1 cellular context compared by ENCODE assay signal in the genomic region with DNA sequence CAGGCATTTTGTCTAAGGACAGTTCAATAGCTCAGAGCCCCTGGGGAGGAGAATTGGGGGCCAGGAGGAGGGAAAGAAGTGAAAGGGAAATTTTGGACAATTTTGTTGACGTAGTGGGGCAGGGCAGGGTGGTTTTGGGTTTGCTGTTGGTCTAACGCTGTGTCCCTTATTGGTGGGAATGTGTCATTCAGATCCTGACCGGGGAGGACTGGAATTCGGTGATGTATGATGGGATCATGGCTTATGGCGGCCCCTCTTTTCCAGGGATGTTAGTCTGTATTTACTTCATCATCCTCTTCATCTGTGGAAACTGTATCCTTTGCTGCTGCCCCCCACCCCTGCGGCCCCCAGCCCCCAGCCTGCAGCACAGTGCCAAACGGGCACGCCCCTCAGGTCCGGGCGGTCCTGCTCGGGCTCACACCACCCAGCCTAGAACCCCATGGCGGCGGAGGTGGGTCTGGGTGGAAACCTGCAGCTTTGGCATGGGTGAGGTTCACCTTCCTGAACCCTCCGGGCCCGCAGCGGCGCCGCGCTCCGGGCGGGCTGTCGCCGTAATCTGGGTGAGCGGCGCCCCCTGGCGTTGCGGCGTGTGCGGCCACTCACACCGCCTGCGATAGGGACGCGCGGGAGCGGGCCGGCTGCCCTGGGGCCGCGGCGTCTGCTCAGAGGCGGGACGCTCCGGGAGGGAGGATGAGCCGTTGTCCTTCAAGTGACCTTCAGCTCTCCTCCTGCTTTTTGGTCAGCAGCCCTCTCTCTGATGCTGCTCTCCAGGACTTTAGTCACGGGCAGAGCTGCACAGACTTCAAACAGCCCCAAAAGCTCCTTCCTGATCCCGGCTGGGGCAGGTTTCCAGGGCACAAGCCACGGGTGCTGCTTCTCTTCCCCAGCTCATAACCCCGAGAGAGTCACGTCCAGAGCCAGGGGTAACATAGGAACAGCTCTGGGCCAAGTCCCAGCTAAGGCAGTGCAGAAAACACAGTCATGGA.
TF ChIP-seq lines count a peak whose summit lies in the region.

No MANE protein-coding gene starts in this region.

TF ChIP-seq in HepG2, 621 proteins besides CTCF, POLR2A, EP300 and RAD21 (continued from another document):
- TF ChIP-seq ZBTB14 (CRISPR knock-in tag; IDR thresholded peaks at IDR 0.05): peak; percentile 35; the same call in 1 of the 2 replicates
- no peak for TF ChIP-seq ZBTB42 (CRISPR knock-in tag; IDR thresholded peaks at IDR 0.05)
- no peak for TF ChIP-seq PHF8 (CRISPR knock-in tag; IDR thresholded peaks at IDR 0.05)
- no peak for TF ChIP-seq RCOR2 (CRISPR knock-in tag; IDR thresholded peaks at IDR 0.05)
- TF ChIP-seq SETDB1 (CRISPR knock-in tag; IDR thresholded peaks at IDR 0.05; ENCODE audit: borderline replicate concordance): no peak
- TF ChIP-seq YEATS4 (CRISPR knock-in tag; IDR thresholded peaks at IDR 0.05; ENCODE audit: borderline replicate concordance): no peak
- TF ChIP-seq ZNF20 (CRISPR knock-in tag; IDR thresholded peaks at IDR 0.05): no peak
- TF ChIP-seq KLF6 (CRISPR knock-in tag; IDR thresholded peaks at IDR 0.05): no peak
- no peak for TF ChIP-seq RELA (CRISPR knock-in tag; IDR thresholded peaks at IDR 0.05)
- no peak for TF ChIP-seq MAFG (CRISPR knock-in tag; IDR thresholded peaks at IDR 0.05)
- no peak for TF ChIP-seq FLYWCH1 (CRISPR knock-in tag; IDR thresholded peaks at IDR 0.05)
- TF ChIP-seq, protein P1, sequence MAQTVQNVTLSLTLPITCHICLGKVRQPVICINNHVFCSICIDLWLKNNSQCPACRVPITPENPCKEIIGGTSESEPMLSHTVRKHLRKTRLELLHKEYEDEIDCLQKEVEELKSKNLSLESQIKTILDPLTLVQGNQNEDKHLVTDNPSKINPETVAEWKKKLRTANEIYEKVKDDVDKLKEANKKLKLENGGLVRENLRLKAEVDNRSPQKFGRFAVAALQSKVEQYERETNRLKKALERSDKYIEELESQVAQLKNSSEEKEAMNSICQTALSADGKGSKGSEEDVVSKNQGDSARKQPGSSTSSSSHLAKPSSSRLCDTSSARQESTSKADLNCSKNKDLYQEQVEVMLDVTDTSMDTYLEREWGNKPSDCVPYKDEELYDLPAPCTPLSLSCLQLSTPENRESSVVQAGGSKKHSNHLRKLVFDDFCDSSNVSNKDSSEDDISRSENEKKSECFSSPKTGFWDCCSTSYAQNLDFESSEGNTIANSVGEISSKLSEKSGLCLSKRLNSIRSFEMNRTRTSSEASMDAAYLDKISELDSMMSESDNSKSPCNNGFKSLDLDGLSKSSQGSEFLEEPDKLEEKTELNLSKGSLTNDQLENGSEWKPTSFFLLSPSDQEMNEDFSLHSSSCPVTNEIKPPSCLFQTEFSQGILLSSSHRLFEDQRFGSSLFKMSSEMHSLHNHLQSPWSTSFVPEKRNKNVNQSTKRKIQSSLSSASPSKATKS (CRISPR knock-in tag; IDR thresholded peaks at IDR 0.05): no peak
- TF ChIP-seq SMAD3 (CRISPR knock-in tag; IDR thresholded peaks at IDR 0.05): no peak
- 0 out of 2 replicates have a peak, but pooled peaks have one; percentile 15 for TF ChIP-seq ZFX (CRISPR knock-in tag; IDR thresholded peaks at IDR 0.05; ENCODE audit: low read depth)
- TF ChIP-seq ZNF17 (CRISPR knock-in tag; IDR thresholded peaks at IDR 0.05): no peak
- no peak for TF ChIP-seq TOPORS (CRISPR knock-in tag; IDR thresholded peaks at IDR 0.05)
- TF ChIP-seq ATF3 (CRISPR knock-in tag; IDR thresholded peaks at IDR 0.05): 0 out of 2 replicates have a peak, but pooled peaks have one; percentile 9
- TF ChIP-seq NFAT5 (CRISPR knock-in tag; IDR thresholded peaks at IDR 0.05): no peak
- no peak for TF ChIP-seq PCBP2 (optimal IDR thresholded peaks at IDR 0.05; ENCODE audit: low read depth, low read length, poor library complexity, severe bottlenecking)
- no peak for TF ChIP-seq MTA1 (CRISPR knock-in tag; IDR thresholded peaks at IDR 0.05; ENCODE audit: borderline replicate concordance)
- TF ChIP-seq, protein P2, sequence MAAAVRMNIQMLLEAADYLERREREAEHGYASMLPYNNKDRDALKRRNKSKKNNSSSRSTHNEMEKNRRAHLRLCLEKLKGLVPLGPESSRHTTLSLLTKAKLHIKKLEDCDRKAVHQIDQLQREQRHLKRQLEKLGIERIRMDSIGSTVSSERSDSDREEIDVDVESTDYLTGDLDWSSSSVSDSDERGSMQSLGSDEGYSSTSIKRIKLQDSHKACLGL (CRISPR knock-in tag; IDR thresholded peaks at IDR 0.05): 0 out of 2 replicates have a peak, but pooled peaks have one; percentile 61
- TF ChIP-seq, protein P3, sequence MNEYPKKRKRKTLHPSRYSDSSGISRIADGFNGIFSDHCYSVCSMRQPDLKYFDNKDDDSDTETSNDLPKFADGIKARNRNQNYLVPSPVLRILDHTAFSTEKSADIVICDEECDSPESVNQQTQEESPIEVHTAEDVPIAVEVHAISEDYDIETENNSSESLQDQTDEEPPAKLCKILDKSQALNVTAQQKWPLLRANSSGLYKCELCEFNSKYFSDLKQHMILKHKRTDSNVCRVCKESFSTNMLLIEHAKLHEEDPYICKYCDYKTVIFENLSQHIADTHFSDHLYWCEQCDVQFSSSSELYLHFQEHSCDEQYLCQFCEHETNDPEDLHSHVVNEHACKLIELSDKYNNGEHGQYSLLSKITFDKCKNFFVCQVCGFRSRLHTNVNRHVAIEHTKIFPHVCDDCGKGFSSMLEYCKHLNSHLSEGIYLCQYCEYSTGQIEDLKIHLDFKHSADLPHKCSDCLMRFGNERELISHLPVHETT (CRISPR knock-in tag; conservative IDR thresholded peaks at IDR 0.05): no peak
- TF ChIP-seq DMAP1 (CRISPR knock-in tag; IDR thresholded peaks at IDR 0.05): no peak
- TF ChIP-seq ZNF253 (CRISPR knock-in tag; IDR thresholded peaks at IDR 0.05; ENCODE audit: borderline replicate concordance): no peak
- TF ChIP-seq ZNF44 (CRISPR knock-in tag; IDR thresholded peaks at IDR 0.05): no peak
- TF ChIP-seq KDM6A (CRISPR knock-in tag; IDR thresholded peaks at IDR 0.05; ENCODE audit: low read depth): no peak
- no peak for TF ChIP-seq ZSCAN20 (CRISPR knock-in tag; IDR thresholded peaks at IDR 0.05; ENCODE audit: borderline replicate concordance)
- TF ChIP-seq, protein P4, sequence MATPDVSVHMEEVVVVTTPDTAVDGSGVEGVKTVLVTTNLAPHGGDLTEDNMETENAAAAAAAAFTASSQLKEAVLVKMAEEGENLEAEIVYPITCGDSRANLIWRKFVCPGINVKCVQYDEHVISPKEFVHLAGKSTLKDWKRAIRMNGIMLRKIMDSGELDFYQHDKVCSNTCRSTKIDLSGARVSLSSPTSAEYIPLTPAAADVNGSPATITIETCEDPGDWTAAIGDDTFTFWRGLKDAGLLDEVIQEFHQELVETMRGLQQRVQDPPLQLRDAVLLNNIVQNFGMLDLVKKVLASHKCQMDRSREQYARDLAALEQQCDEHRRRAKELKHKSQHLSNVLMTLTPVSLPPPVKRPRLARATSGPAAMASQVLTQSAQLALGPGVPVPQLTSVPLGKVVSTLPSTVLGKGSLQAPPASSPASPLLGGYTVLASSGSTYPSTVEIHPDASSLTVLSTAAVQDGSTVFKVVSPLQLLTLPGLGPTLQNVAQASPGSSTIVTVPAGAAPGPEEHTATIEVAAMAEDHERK (CRISPR knock-in tag; IDR thresholded peaks at IDR 0.05; ENCODE audit: low read depth): no peak
- no peak for TF ChIP-seq ZNF761 (CRISPR knock-in tag; conservative IDR thresholded peaks at IDR 0.05)
- no peak for TF ChIP-seq ZSCAN9 (CRISPR knock-in tag; IDR thresholded peaks at IDR 0.05; ENCODE audit: borderline replicate concordance)
- 0 out of 2 replicates have a peak, but pooled peaks have one; percentile 32 for TF ChIP-seq ZNF710 (CRISPR knock-in tag; IDR thresholded peaks at IDR 0.05; ENCODE audit: borderline replicate concordance)
- no peak for TF ChIP-seq ZNF431 (CRISPR knock-in tag; IDR thresholded peaks at IDR 0.05; ENCODE audit: borderline replicate concordance, low read depth)
